14 cellular contexts compared by ENCODE assay signal in genomic region chr11:12029738-12030363, GRCh38.
DNase-seq lines count a peak whose midpoint lies in the region; ATAC-seq lines count a peak whose summit lies in the region.
"Had no signal": no experiment of that assay in that cellular context is flagged by ENCODE, and none has a peak within 500 bp of the region (broad histone marks: within the 10 kb centered on the region; RNA-seq: fewer than 3 reads in every experiment).

No MANE protein-coding gene starts in this region.

- H3K27ac ChIP-seq in ACC112 (ENCODE audit: low read depth, low read length): peak overlapping the region; percentile 46
- H3K27ac ChIP-seq: esophagus squamous epithelium, Peyer's patch had no signal

- H2AFZ ChIP-seq in ACC112 (ENCODE audit: low read length, unreplicated experiment): no peak overlapping the region

- no peak overlapping the region for H3K4me3 ChIP-seq in ACC112 (ENCODE audit: low read depth, low read length)
- H3K4me3 ChIP-seq: esophagus squamous epithelium, Peyer's patch had no signal

- no peaks in the 10 kb centered on the region for H3K79me2 ChIP-seq in ACC112 (ENCODE audit: control insufficient read depth, insufficient read depth, low read length, unreplicated experiment)

- H3K27me3 ChIP-seq in ACC112 (ENCODE audit: insufficient read depth, low read length): no peaks in the 10 kb centered on the region
- H3K27me3 ChIP-seq: esophagus squamous epithelium, Peyer's patch had no signal

- DNase-seq in HS-27A (ENCODE audit: low read depth): peak; percentile 59
- DNase-seq in T1000 (lab: John Stamatoyannopoulos, UW): peak; percentile 9
- DNase-seq in kidney glomerular epithelial cell (lab: John Stamatoyannopoulos, UW): peak; percentile 30
- no peak for DNase-seq in activated CD4-positive, alpha-beta T cell treated with anti-CD3 and anti-CD28 coated beads for 48 hours
- no peak for DNase-seq in NCI-H774 (lab: John Stamatoyannopoulos, UW)
- DNase-seq in NCI-H2171 (lab: John Stamatoyannopoulos, UW): no peak
- DNase-seq: activated CD4-positive, alpha-beta T cell treated with anti-CD3 and anti-CD28 coated beads, Interleukin-2, amount 50 U/mL, for 1 hour; esophagus squamous epithelium; NCI-H1417; NCI-H524; Peyer's patch; stimulated activated CD4-positive, alpha-beta T cell treated with anti-CD3 and anti-CD28 coated beads, Interleukin-12 subunit alpha, Interleukin-12 subunit beta, amount 100 ng/mL, for 4 hours had no signal

- H3K36me3 ChIP-seq in ACC112 (ENCODE audit: insufficient read depth, low read length): no peaks in the 10 kb centered on the region
- H3K36me3 ChIP-seq: esophagus squamous epithelium, Peyer's patch had no signal

- ATAC-seq in HG03460 (IDR thresholded peaks at IDR 0.05; ENCODE audit: unreplicated experiment): no peak

- H3K4me1 ChIP-seq in ACC112 (ENCODE audit: control insufficient read depth, insufficient read depth, low read length, unreplicated experiment): peaks cover 16% of the 10 kb centered on the region
- H3K4me1 ChIP-seq: esophagus squamous epithelium, Peyer's patch had no signal

Comparison
In these comparisons a context has a peak if more than half of its experiments do, and no peak if none do; other contexts are left out.
1. DNase-seq: peak in HS-27A (single experiment), T1000 (single experiment) and kidney glomerular epithelial cell (single experiment); none in activated CD4-positive, alpha-beta T cell treated with anti-CD3 and anti-CD28 coated beads for 48 hours (single experiment), NCI-H774 (single experiment) and NCI-H2171 (single experiment).